19 cellular contexts compared by ENCODE assay signal in genomic region chr11:44004452-44004833, GRCh38. TPM values are rescaled to one million over a fixed set of nuclear protein-coding genes. Genes with fewer than 3 reads are reported as not detected.
A peak's percentile ranks its signal among the peaks of the same experiment; 100 is the strongest.
DNase-seq lines count a peak whose midpoint lies in the region; ATAC-seq and TF ChIP-seq lines count a peak whose summit lies in the region.
"Had no signal": no experiment of that assay in that cellular context is flagged by ENCODE, and none has a peak within 500 bp of the region (broad histone marks: within the 10 kb centered on the region; RNA-seq: fewer than 3 reads in every experiment).

No MANE protein-coding gene starts in this region.

- H3K27me3 ChIP-seq in GM23338 (ENCODE audit: insufficient read depth) (no peaks in the 10 kb centered on the region), OCI-LY3 (ENCODE audit: low read depth, low read length) (no peaks in the 10 kb centered on the region), ovary (no peaks in the 10 kb centered on the region)

- H3K4me3 Mint-ChIP-seq in GM23338, result no peak overlapping the region
- H3K4me3 Mint-ChIP-seq: CD4-positive, CD25-positive, alpha-beta regulatory T cell had no signal

- H3K4me1 Mint-ChIP-seq in GM23338, result peaks cover 25% of the 10 kb centered on the region
- H3K4me1 Mint-ChIP-seq: CD4-positive, CD25-positive, alpha-beta regulatory T cell had no signal

- 74 to 93% (median 83%) methylated on average over 7 of the region's 7 CpGs for whole genome bisulfite sequencing in ovary, 3 donors

- no peaks in the 10 kb centered on the region for H3K9me3 Mint-ChIP-seq in GM23338
- H3K9me3 Mint-ChIP-seq: H9 had no signal

- H3K4me3 ChIP-seq in GM23338 (no peak overlapping the region), OCI-LY3 (ENCODE audit: low read length) (peak overlapping the region; percentile 15; the same call in 1 of the 2 replicates), ovary (no peak overlapping the region)
- H3K4me3 ChIP-seq: PC-9 had no signal

- peaks cover 5% of the 10 kb centered on the region; the same call in 1 of the 2 replicates for H3K4me1 ChIP-seq in GM23338 (ENCODE audit: insufficient read depth)
- peaks cover 82% of the 10 kb centered on the region for H3K4me1 ChIP-seq in OCI-LY3 (ENCODE audit: low read length)
- peaks cover 5% of the 10 kb centered on the region for H3K4me1 ChIP-seq in ovary (ENCODE audit: insufficient read depth)
- H3K4me1 ChIP-seq: Caco-2 had no signal

- H2AFZ ChIP-seq in GM23338, result peak overlapping the region; percentile 59
- H2AFZ ChIP-seq in OCI-LY3 (ENCODE audit: low read depth, low read length), result no peak overlapping the region
- H2AFZ ChIP-seq: PC-9 had no signal

- no peaks in the 10 kb centered on the region for H3K36me3 Mint-ChIP-seq in GM23338 (ENCODE audit: low read depth)
- H3K36me3 Mint-ChIP-seq: CD4-positive, CD25-positive, alpha-beta regulatory T cell had no signal

- H3K79me2 ChIP-seq in GM23338 (replicated peaks; ENCODE audit: insufficient read depth) (no peaks in the 10 kb centered on the region), OCI-LY3 (ENCODE audit: low read length) (peaks cover 16% of the 10 kb centered on the region)

- no peaks in the 10 kb centered on the region for H3K36me3 ChIP-seq in GM23338 (ENCODE audit: insufficient read depth)
- H3K36me3 ChIP-seq in OCI-LY3 (replicated peaks; ENCODE audit: low read depth, low read length), result peaks cover 2% of the 10 kb centered on the region
- H3K36me3 ChIP-seq in ovary, result no peaks in the 10 kb centered on the region

- H3F3A ChIP-seq in GM23338 (replicated peaks; ENCODE audit: low read depth), result no peaks in the 10 kb centered on the region

- no peak for TF ChIP-seq EP300 in ovary (IDR thresholded peaks at IDR 0.05)

- H4K20me1 ChIP-seq in GM23338 (replicated peaks; ENCODE audit: insufficient read depth) (no peaks in the 10 kb centered on the region), OCI-LY3 (ENCODE audit: insufficient read depth, low read length) (no peaks in the 10 kb centered on the region)

- TF ChIP-seq POLR2A in ovary (IDR thresholded peaks at IDR 0.05), result no peak

- peaks cover 16% of the 10 kb centered on the region for H3K27me3 Mint-ChIP-seq in GM23338 (ENCODE audit: insufficient read depth, low read depth, poor library complexity)

- no peak overlapping the region for H3K27ac Mint-ChIP-seq in GM23338
- H3K27ac Mint-ChIP-seq: CD4-positive, CD25-positive, alpha-beta regulatory T cell had no signal

- TF ChIP-seq CTCF in GM23338 (conservative IDR thresholded peaks at IDR 0.05; ENCODE audit: low read depth in 2 of 2), result no peak
- no peak for TF ChIP-seq CTCF in OCI-LY3 (IDR thresholded peaks at IDR 0.05; ENCODE audit: low read depth, low read length)
- no peak for TF ChIP-seq CTCF in ovary (IDR thresholded peaks at IDR 0.05)

- H3K27ac ChIP-seq in GM23338 (ENCODE audit: low read depth), result no peak overlapping the region
- H3K27ac ChIP-seq in OCI-LY3 (ENCODE audit: low read length), result peak overlapping the region; percentile 97
- no peak overlapping the region for H3K27ac ChIP-seq in ovary
- H3K27ac ChIP-seq: PC-9 had no signal

- intact Hi-C loops in ovary (cut with DNase I), result no loop called here

- H3K9me3 ChIP-seq in OCI-LY3 (ENCODE audit: insufficient read depth, low read length) (no peaks in the 10 kb centered on the region), ovary (no peaks in the 10 kb centered on the region)
- H3K9me3 ChIP-seq: Caco-2 had no signal

- no peaks in the 10 kb centered on the region for H3K9me2 ChIP-seq in GM23338 (ENCODE audit: insufficient read depth)

- ATAC-seq in GM23338 (peak; percentile 57), HG02588 (IDR thresholded peaks at IDR 0.05; ENCODE audit: unreplicated experiment) (no peak)

- no peak for DNase-seq in GM23338 (ENCODE audit: low spot score)
- DNase-seq in iPS-NIHi7 (ENCODE audit: extremely low spot score), result peak; percentile 10
- DNase-seq in ovary, result peak in 4 of 5 donors; percentile 4 to 13 (median 8)
- no peak for DNase-seq in NCI-H1092 treated with DMSO at 0.1 percent for 48 hours (lab: John Stamatoyannopoulos, UW)
- DNase-seq in NCI-H1930 (lab: John Stamatoyannopoulos, UW), result no peak
- DNase-seq in 8988T, result no peak
- DNase-seq: ACHN; CD4-positive, CD25-positive, alpha-beta regulatory T cell; DMS153; EL; H9; Kasumi-1; MM.1S; NCI-H446 treated with DMSO at 0.1 percent for 48 hours; NCI-H774; PC-9 had no signal

- no peak overlapping the region for H3K4me2 ChIP-seq in GM23338
- H3K4me2 ChIP-seq in OCI-LY3 (ENCODE audit: low read length), result peak overlapping the region; percentile 54
- H3K4me2 ChIP-seq: PC-9 had no signal

- H3K9ac ChIP-seq in OCI-LY3 (ENCODE audit: low read length), result peak overlapping the region; percentile 80

TF ChIP-seq in GM23338, 12 proteins besides CTCF, POLR2A, EP300 and RAD21 (continues in another document):
- TF ChIP-seq POLR2AphosphoS5 (IDR thresholded peaks at IDR 0.05; ENCODE audit: low read depth), result no peak
- no peak for TF ChIP-seq JUNB (IDR thresholded peaks at IDR 0.05; ENCODE audit: unreplicated experiment)
- no peak for TF ChIP-seq EZH2phosphoT487 (IDR thresholded peaks at IDR 0.05; ENCODE audit: unreplicated experiment)
- no peak for TF ChIP-seq NANOG (IDR thresholded peaks at IDR 0.05; ENCODE audit: borderline replicate concordance)
- TF ChIP-seq, protein P1, sequence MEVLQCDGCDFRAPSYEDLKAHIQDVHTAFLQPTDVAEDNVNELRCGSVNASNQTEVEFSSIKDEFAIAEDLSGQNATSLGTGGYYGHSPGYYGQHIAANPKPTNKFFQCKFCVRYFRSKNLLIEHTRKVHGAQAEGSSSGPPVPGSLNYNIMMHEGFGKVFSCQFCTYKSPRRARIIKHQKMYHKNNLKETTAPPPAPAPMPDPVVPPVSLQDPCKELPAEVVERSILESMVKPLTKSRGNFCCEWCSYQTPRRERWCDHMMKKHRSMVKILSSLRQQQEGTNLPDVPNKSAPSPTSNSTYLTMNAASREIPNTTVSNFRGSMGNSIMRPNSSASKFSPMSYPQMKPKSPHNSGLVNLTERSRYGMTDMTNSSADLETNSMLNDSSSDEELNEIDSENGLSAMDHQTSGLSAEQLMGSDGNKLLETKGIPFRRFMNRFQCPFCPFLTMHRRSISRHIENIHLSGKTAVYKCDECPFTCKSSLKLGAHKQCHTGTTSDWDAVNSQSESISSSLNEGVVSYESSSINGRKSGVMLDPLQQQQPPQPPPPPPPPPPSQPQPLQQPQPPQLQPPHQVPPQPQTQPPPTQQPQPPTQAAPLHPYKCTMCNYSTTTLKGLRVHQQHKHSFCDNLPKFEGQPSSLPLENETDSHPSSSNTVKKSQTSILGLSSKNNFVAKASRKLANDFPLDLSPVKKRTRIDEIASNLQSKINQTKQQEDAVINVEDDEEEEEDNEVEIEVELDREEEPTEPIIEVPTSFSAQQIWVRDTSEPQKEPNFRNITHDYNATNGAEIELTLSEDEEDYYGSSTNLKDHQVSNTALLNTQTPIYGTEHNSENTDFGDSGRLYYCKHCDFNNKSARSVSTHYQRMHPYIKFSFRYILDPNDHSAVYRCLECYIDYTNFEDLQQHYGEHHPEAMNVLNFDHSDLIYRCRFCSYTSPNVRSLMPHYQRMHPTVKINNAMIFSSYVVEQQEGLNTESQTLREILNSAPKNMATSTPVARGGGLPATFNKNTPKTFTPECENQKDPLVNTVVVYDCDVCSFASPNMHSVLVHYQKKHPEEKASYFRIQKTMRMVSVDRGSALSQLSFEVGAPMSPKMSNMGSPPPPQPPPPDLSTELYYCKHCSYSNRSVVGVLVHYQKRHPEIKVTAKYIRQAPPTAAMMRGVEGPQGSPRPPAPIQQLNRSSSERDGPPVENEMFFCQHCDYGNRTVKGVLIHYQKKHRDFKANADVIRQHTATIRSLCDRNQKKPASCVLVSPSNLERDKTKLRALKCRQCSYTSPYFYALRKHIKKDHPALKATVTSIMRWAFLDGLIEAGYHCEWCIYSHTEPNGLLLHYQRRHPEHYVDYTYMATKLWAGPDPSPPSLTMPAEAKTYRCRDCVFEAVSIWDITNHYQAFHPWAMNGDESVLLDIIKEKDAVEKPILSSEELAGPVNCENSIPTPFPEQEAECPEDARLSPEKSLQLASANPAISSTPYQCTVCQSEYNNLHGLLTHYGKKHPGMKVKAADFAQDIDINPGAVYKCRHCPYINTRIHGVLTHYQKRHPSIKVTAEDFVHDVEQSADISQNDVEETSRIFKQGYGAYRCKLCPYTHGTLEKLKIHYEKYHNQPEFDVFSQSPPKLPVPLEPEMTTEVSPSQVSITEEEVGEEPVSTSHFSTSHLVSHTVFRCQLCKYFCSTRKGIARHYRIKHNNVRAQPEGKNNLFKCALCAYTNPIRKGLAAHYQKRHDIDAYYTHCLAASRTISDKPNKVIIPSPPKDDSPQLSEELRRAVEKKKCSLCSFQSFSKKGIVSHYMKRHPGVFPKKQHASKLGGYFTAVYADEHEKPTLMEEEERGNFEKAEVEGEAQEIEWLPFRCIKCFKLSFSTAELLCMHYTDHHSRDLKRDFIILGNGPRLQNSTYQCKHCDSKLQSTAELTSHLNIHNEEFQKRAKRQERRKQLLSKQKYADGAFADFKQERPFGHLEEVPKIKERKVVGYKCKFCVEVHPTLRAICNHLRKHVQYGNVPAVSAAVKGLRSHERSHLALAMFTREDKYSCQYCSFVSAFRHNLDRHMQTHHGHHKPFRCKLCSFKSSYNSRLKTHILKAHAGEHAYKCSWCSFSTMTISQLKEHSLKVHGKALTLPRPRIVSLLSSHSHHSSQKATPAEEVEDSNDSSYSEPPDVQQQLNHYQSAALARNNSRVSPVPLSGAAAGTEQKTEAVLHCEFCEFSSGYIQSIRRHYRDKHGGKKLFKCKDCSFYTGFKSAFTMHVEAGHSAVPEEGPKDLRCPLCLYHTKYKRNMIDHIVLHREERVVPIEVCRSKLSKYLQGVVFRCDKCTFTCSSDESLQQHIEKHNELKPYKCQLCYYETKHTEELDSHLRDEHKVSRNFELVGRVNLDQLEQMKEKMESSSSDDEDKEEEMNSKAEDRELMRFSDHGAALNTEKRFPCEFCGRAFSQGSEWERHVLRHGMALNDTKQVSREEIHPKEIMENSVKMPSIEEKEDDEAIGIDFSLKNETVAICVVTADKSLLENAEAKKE (CRISPR knock-in tag; IDR thresholded peaks at IDR 0.05), result no peak

RNA-seq across cellular contexts. Expression of gene ACCSL, which starts 43.3 kb away (rescaled TPM):
- not detected in 2 replicates for total RNA-seq in GM23338 (2014; rRNA removed; shearing (Covaris generic))
- not detected in 2 replicates for polyA plus RNA-seq in GM23338 (2016; fragmentation: Nextera tagmentation; extraction: Ambion mirVana)
- not detected for total RNA-seq in ovary
- polyA plus RNA-seq in ovary, result under 1 TPM; 0.05 to 0.67 TPM
- total RNA-seq: Caco-2; CD4-positive, CD25-positive, alpha-beta regulatory T cell; H9; PC-9 had no signal
- polyA plus RNA-seq: CD4-positive, CD25-positive, alpha-beta regulatory T cell had no signal

Comparison
In these comparisons a context has a peak if more than half of its experiments do, and no peak if none do; other contexts are left out.
1. DNase-seq: peak in iPS-NIHi7 (single experiment) and ovary (4 of 5); none in GM23338 (single experiment), NCI-H1092 treated with DMSO at 0.1 percent for 48 hours (single experiment), NCI-H1930 (0 of 2) and 8988T (single experiment).